Comparison of ENCODE assay signal across 10 cellular contexts in the genomic region with DNA sequence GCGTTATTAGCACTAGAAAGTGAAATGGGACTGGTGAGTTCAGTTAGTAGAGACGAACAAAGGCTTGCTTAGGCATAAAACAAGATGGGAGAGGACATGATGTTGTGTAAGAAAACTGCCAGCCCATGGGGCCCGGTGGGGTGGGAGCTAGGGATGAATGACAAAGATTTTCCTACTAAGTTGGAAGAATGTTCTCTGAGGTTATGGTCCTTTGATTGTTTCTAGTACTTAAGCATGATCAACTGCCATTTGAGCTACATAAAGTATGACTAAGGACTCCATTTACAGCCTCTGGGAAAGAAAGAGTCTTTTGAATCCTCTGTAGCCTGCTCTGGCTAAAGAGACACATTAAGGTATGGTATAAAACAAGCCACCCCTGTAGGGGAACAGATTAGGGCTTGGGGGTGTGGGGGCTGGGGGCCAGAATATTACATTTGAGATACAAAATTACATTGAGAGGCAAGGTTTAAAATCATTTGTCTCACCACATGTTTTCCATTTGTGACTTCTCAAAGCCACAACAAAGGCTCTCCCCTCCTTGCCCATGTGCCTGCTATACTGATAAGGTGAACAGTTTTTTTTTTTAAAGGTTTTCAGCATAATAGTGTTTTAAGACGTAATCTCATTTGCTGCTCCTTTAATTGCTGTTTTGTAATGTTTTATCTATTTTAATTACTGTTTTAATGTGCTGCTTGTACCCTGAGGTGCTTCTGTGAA.
DNase-seq lines count a peak whose midpoint lies in the region; ATAC-seq and TF ChIP-seq lines count a peak whose summit lies in the region.
"Had no signal": no experiment of that assay in that cellular context is flagged by ENCODE, and none has a peak within 500 bp of the region (broad histone marks: within the 10 kb centered on the region; RNA-seq: fewer than 3 reads in every experiment).

No MANE protein-coding gene starts in this region.

- no peak for TF ChIP-seq POLR2A in GM18505 (IDR thresholded peaks at IDR 0.05; ENCODE audit: borderline replicate concordance, extremely low read depth, insufficient read depth, insufficient read length)

- H3K27me3 Mint-ChIP-seq in activated naive CD4-positive, alpha-beta T cell treated with anti-CD3 and anti-CD28 coated beads for 36 hours (ENCODE audit: low read depth), result no peaks in the 10 kb centered on the region

- H3K36me3 ChIP-seq in DND-41 (ENCODE audit: insufficient read depth, low read length) (no peaks in the 10 kb centered on the region), KOPT-K1 (ENCODE audit: insufficient read depth, low read length) (no peaks in the 10 kb centered on the region), neutrophil (no peaks in the 10 kb centered on the region)

- peak overlapping the region; percentile 22; the same call in 1 of the 2 replicates for H3K4me2 ChIP-seq in DND-41 (ENCODE audit: insufficient read depth, low read length)

- peaks cover 1% of the 10 kb centered on the region for H3K36me3 Mint-ChIP-seq in activated naive CD4-positive, alpha-beta T cell treated with anti-CD3 and anti-CD28 coated beads for 36 hours (ENCODE audit: low read depth)

- no peak overlapping the region for H3K9ac ChIP-seq in DND-41 (ENCODE audit: low read depth, low read length)

- H3K9me3 Mint-ChIP-seq in activated naive CD4-positive, alpha-beta T cell treated with anti-CD3 and anti-CD28 coated beads for 36 hours, result no peaks in the 10 kb centered on the region

- H3K79me2 ChIP-seq in DND-41 (ENCODE audit: insufficient read depth, low read length), result no peaks in the 10 kb centered on the region

- H4K20me1 ChIP-seq in DND-41 (ENCODE audit: insufficient read depth, low read length), result no peaks in the 10 kb centered on the region

- CTCF ChIA-PET in activated naive CD4-positive, alpha-beta T cell treated with anti-CD3 and anti-CD28 coated beads for 36 hours (lab: Charles Lee), result interaction anchor here (1.3 kb wide), 1 partner anchor 9 kb away, joined by 3 read pairs; no protein-coding TSS in a partner anchor

- H3K4me3 ChIP-seq in DND-41 (ENCODE audit: low read depth in 1 of 2, low read length in 2 of 2) (no peak overlapping the region), cardiac fibroblast (replicated peaks in 1 of 2; ENCODE audit: low read depth in 2 of 2, low read length in 2 of 2) (no peak overlapping the region), neutrophil (ENCODE audit: low read depth in 1 of 2, low read length in 1 of 2) (no peak overlapping the region)
- H3K4me3 ChIP-seq: skin epidermis had no signal

- peak overlapping the region; percentile 42; the same call in 1 of the 2 replicates for H2AFZ ChIP-seq in DND-41 (ENCODE audit: low read depth, low read length)

- TF ChIP-seq CTCF in DND-41 (IDR thresholded peaks at IDR 0.05; ENCODE audit: borderline replicate concordance, extremely low read depth, low read length, poor library complexity, severe bottlenecking) (no peak), cardiac fibroblast (IDR thresholded peaks at IDR 0.05; ENCODE audit: low read depth, low read length) (no peak), neutrophil (IDR thresholded peaks at IDR 0.05) (no peak)

- DNase-seq in DND-41 (peak; percentile 73), cardiac fibroblast (ENCODE audit: low read depth in 2 of 2) (peak; percentile 16 to 43)
- no peak for DNase-seq in activated naive CD4-positive, alpha-beta T cell treated with anti-CD3 and anti-CD28 coated beads for 36 hours
- DNase-seq: NCI-H1694 had no signal

- ATAC-seq in DND-41 (ENCODE audit: insufficient read depth, low read depth), result peak; percentile 81
- no peak for ATAC-seq in GM21576 (IDR thresholded peaks at IDR 0.05; ENCODE audit: unreplicated experiment)
- no peak for ATAC-seq in GM18505 (IDR thresholded peaks at IDR 0.05; ENCODE audit: unreplicated experiment)
- ATAC-seq in GM19455 (IDR thresholded peaks at IDR 0.05; ENCODE audit: unreplicated experiment), result no peak

- peak overlapping the region; percentile 61 for H3K27ac ChIP-seq in DND-41 (ENCODE audit: low read length)
- peak overlapping the region; percentile 76 for H3K27ac ChIP-seq in KOPT-K1 (ENCODE audit: low read depth, low read length, poor library complexity, severe bottlenecking)
- H3K27ac ChIP-seq in neutrophil, result peak overlapping the region; percentile 71

- H3K4me1 Mint-ChIP-seq in activated naive CD4-positive, alpha-beta T cell treated with anti-CD3 and anti-CD28 coated beads for 36 hours (ENCODE audit: low read depth), result peaks cover 32% of the 10 kb centered on the region

- H3K9me3 ChIP-seq in DND-41 (ENCODE audit: insufficient read depth, low read length, severe bottlenecking) (no peaks in the 10 kb centered on the region), KOPT-K1 (ENCODE audit: insufficient read depth, low read length, poor library complexity, severe bottlenecking) (no peaks in the 10 kb centered on the region), neutrophil (no peaks in the 10 kb centered on the region)

- H3K4me1 ChIP-seq in DND-41 (ENCODE audit: insufficient read depth, low read length) (peaks cover 47% of the 10 kb centered on the region), neutrophil (ENCODE audit: control insufficient read depth in 1 of 2, insufficient read depth in 1 of 2, low read depth in 1 of 2, low read length in 1 of 2) (peaks cover 21 to 30% of the 10 kb centered on the region in 2 experiments)

- H3K4me3 Mint-ChIP-seq in activated naive CD4-positive, alpha-beta T cell treated with anti-CD3 and anti-CD28 coated beads for 36 hours, result no peak overlapping the region

- intact Hi-C loops in activated naive CD4-positive, alpha-beta T cell treated with anti-CD3 and anti-CD28 coated beads for 36 hours (cut with micrococcal nuclease), result loop anchor here (1.0 to 5.0 kb wide), 3 partner anchors 166 to 404 kb away; a partner anchor contains a TSS

- H3K27ac Mint-ChIP-seq in activated naive CD4-positive, alpha-beta T cell treated with anti-CD3 and anti-CD28 coated beads for 36 hours, result no peak overlapping the region

- no peaks in the 10 kb centered on the region for H3K27me3 ChIP-seq in DND-41 (ENCODE audit: insufficient read depth, low read length, poor library complexity)
- no peaks in the 10 kb centered on the region for H3K27me3 ChIP-seq in neutrophil
